Comparison of ENCODE assay signal across 11 cellular contexts in the genomic region with DNA sequence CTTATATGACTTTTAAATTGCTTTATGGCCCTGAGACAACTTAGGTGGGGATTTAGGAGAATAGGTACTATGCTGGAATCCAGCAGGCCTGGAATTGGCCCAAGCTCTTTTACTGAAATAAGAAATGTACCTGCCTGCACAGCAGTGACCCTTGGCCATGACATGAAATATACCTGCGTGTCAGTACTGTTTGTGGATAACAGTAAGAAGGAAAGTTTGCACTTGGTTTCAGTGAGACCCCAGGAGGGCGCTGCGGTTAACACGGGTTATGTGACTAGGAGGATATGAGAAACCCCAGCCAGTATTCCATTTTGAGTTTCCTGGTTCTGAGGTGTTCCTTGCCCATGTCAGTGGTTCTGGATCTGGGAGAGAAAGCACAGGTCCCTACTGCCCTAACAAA. TPM values are rescaled to one million over a fixed set of nuclear protein-coding genes. Genes with fewer than 3 reads are reported as not detected.
DNase-seq lines count a peak whose midpoint lies in the region; ATAC-seq and TF ChIP-seq lines count a peak whose summit lies in the region.
"Had no signal": no experiment of that assay in that cellular context is flagged by ENCODE, and none has a peak within 500 bp of the region (broad histone marks: within the 10 kb centered on the region; RNA-seq: fewer than 3 reads in every experiment).

No MANE protein-coding gene starts in this region.

- no peak overlapping the region for H3K4me3 ChIP-seq in esophagus muscularis mucosa
- H3K4me3 ChIP-seq: sigmoid colon had no signal

- no peaks in the 10 kb centered on the region for H3K9me3 Mint-ChIP-seq in activated CD8-positive, alpha-beta memory T cell treated with anti-CD3 and anti-CD28 coated beads, Interleukin-2, amount 10 ng/mL, durations not matched to agents 7 days and 5 days (ENCODE audit: low read depth)
- H3K9me3 Mint-ChIP-seq in activated T-helper 17 cell treated with anti-CD3 and anti-CD28 coated beads, Interleukin-2, amount 50 U/mL, for 72 hours, result no peaks in the 10 kb centered on the region

- ATAC-seq in activated CD8-positive, alpha-beta memory T cell treated with anti-CD3 and anti-CD28 coated beads, Interleukin-2, amount 10 ng/mL, durations not matched to agents 7 days and 5 days, result peak; percentile 38
- ATAC-seq in HG02885 (IDR thresholded peaks at IDR 0.05; ENCODE audit: poor library complexity, unreplicated experiment), result peak; percentile 61
- peak; percentile 38 for ATAC-seq in activated T-helper 17 cell treated with anti-CD3 and anti-CD28 coated beads, Interleukin-2, amount 50 U/mL, for 72 hours (replicated peaks)
- ATAC-seq: left lobe of liver had no signal

- peak; percentile 89 for DNase-seq in activated CD8-positive, alpha-beta memory T cell treated with anti-CD3 and anti-CD28 coated beads, Interleukin-2, amount 10 ng/mL, durations not matched to agents 7 days and 5 days
- no peak for DNase-seq in activated CD8-positive, alpha-beta memory T cell treated with anti-CD3 and anti-CD28 coated beads for 24 hours
- DNase-seq in stimulated activated CD8-positive, alpha-beta memory T cell treated with anti-CD3 and anti-CD28 coated beads, Interleukin-2, amount 100 ng/mL, for 48 hours (ENCODE audit: low read depth in 2 of 2), result peak; percentile 7 to 35
- no peak for DNase-seq in GM10248 (ENCODE audit: extremely low spot score)
- DNase-seq in SHP77 treated with DMSO at 0.1 percent for 48 hours (lab: John Stamatoyannopoulos, UW), result no peak
- no peak for DNase-seq in esophagus muscularis mucosa (ENCODE audit: extremely low spot score)
- DNase-seq: NCI-H1092, sigmoid colon had no signal

- H3K9me3 ChIP-seq in esophagus muscularis mucosa, result no peaks in the 10 kb centered on the region
- H3K9me3 ChIP-seq: sigmoid colon had no signal

- H3K4me1 ChIP-seq in esophagus muscularis mucosa, result peaks cover 3 to 46% (median 35%) of the 10 kb centered on the region in 4 donors

- peaks cover 18% of the 10 kb centered on the region for H3K36me3 Mint-ChIP-seq in activated CD8-positive, alpha-beta memory T cell treated with anti-CD3 and anti-CD28 coated beads, Interleukin-2, amount 10 ng/mL, durations not matched to agents 7 days and 5 days
- peaks cover 13% of the 10 kb centered on the region for H3K36me3 Mint-ChIP-seq in activated T-helper 17 cell treated with anti-CD3 and anti-CD28 coated beads, Interleukin-2, amount 50 U/mL, for 72 hours (ENCODE audit: low read depth)

- no peak for TF ChIP-seq CTCF in GM10248 (IDR thresholded peaks at IDR 0.05; ENCODE audit: control extremely low read depth, extremely low read depth, low read depth, missing control alignments)
- no peak for TF ChIP-seq CTCF in esophagus muscularis mucosa (IDR thresholded peaks at IDR 0.05)

- no peaks in the 10 kb centered on the region for H3K27me3 Mint-ChIP-seq in activated CD8-positive, alpha-beta memory T cell treated with anti-CD3 and anti-CD28 coated beads, Interleukin-2, amount 10 ng/mL, durations not matched to agents 7 days and 5 days
- no peaks in the 10 kb centered on the region for H3K27me3 Mint-ChIP-seq in activated T-helper 17 cell treated with anti-CD3 and anti-CD28 coated beads, Interleukin-2, amount 50 U/mL, for 72 hours

- peaks cover 80% of the 10 kb centered on the region for H3K4me1 Mint-ChIP-seq in activated CD8-positive, alpha-beta memory T cell treated with anti-CD3 and anti-CD28 coated beads, Interleukin-2, amount 10 ng/mL, durations not matched to agents 7 days and 5 days
- H3K4me1 Mint-ChIP-seq in activated T-helper 17 cell treated with anti-CD3 and anti-CD28 coated beads, Interleukin-2, amount 50 U/mL, for 72 hours, result peaks cover 34% of the 10 kb centered on the region

- H3K27ac ChIP-seq in esophagus muscularis mucosa (replicated peaks in 1 of 4), result no peak overlapping the region

- POLR2A ChIA-PET in GM10248 (lab: Yijun Ruan, JAX), result no interaction called here

- TF ChIP-seq EP300 in esophagus muscularis mucosa (IDR thresholded peaks at IDR 0.05), result no peak

- no peaks in the 10 kb centered on the region for H3K36me3 ChIP-seq in esophagus muscularis mucosa
- H3K36me3 ChIP-seq: sigmoid colon had no signal

- 76% methylated on average over 4 of the region's 4 CpGs for whole genome bisulfite sequencing in esophagus muscularis mucosa

- no peak for TF ChIP-seq POLR2A in esophagus muscularis mucosa (IDR thresholded peaks at IDR 0.05; ENCODE audit: low read depth)

- intact Hi-C loops in esophagus muscularis mucosa (cut with DNase I), result loop anchor here (10.0 kb wide), 1 partner anchor 209 kb away; a partner anchor contains a TSS

- peak overlapping the region; percentile 94 for H3K27ac Mint-ChIP-seq in activated CD8-positive, alpha-beta memory T cell treated with anti-CD3 and anti-CD28 coated beads, Interleukin-2, amount 10 ng/mL, durations not matched to agents 7 days and 5 days
- H3K27ac Mint-ChIP-seq in activated T-helper 17 cell treated with anti-CD3 and anti-CD28 coated beads, Interleukin-2, amount 50 U/mL, for 72 hours, result peak overlapping the region; percentile 97

- CTCF ChIA-PET in activated CD8-positive, alpha-beta memory T cell treated with anti-CD3 and anti-CD28 coated beads, Interleukin-2, amount 10 ng/mL, durations not matched to agents 7 days and 5 days (lab: Charles Lee), result interaction anchor here (0.7 to 1.7 kb wide), 2 partner anchors 27 to 87 kb away, joined by 3 to 5 read pairs; no protein-coding TSS in a partner anchor
- CTCF ChIA-PET in GM10248 (lab: Yijun Ruan, JAX), result interaction anchor here (2.1 kb wide), 1 partner anchor 13 kb away, joined by 8 read pairs; no protein-coding TSS in a partner anchor

- H3K27me3 ChIP-seq in esophagus muscularis mucosa, result no peaks in the 10 kb centered on the region
- H3K27me3 ChIP-seq: sigmoid colon had no signal

- peak overlapping the region; percentile 81 for H3K4me3 Mint-ChIP-seq in activated CD8-positive, alpha-beta memory T cell treated with anti-CD3 and anti-CD28 coated beads, Interleukin-2, amount 10 ng/mL, durations not matched to agents 7 days and 5 days
- peak overlapping the region; percentile 87 for H3K4me3 Mint-ChIP-seq in activated T-helper 17 cell treated with anti-CD3 and anti-CD28 coated beads, Interleukin-2, amount 50 U/mL, for 72 hours

RNA-seq across cellular contexts. Expression of a gene that starts 5.3 kb away (rescaled TPM):
- 10 to 100 TPM; 38.6 to 40.3 TPM for total RNA-seq in activated CD8-positive, alpha-beta memory T cell treated with anti-CD3 and anti-CD28 coated beads, Interleukin-2, amount 10 ng/mL, durations not matched to agents 7 days and 5 days
- total RNA-seq in activated T-helper 17 cell treated with anti-CD3 and anti-CD28 coated beads, Interleukin-2, amount 50 U/mL, for 72 hours, result 10 to 100 TPM; 17.1 to 21.4 TPM
- total RNA-seq in esophagus muscularis mucosa, result 10 to 100 TPM in 3 of 4 donors, 1 to 10 TPM in 1; 7.9 to 15.5 (median 11.4) TPM

Comparison
In these comparisons a context has a peak if more than half of its experiments do, and no peak if none do; other contexts are left out.
1. DNase-seq: peak in activated CD8-positive, alpha-beta memory T cell treated with anti-CD3 and anti-CD28 coated beads, Interleukin-2, amount 10 ng/mL, durations not matched to agents 7 days and 5 days (single experiment) and stimulated activated CD8-positive, alpha-beta memory T cell treated with anti-CD3 and anti-CD28 coated beads, Interleukin-2, amount 100 ng/mL, for 48 hours (2 of 2); none in activated CD8-positive, alpha-beta memory T cell treated with anti-CD3 and anti-CD28 coated beads for 24 hours (single experiment), GM10248 (single experiment), SHP77 treated with DMSO at 0.1 percent for 48 hours (single experiment) and esophagus muscularis mucosa (single experiment).
2. Peak in every context shown above with its lines, with median percentiles within 50 percentile points of each other: ATAC-seq.